Comparison of ENCODE assay signal across 1 cellular context in the genomic region with DNA sequence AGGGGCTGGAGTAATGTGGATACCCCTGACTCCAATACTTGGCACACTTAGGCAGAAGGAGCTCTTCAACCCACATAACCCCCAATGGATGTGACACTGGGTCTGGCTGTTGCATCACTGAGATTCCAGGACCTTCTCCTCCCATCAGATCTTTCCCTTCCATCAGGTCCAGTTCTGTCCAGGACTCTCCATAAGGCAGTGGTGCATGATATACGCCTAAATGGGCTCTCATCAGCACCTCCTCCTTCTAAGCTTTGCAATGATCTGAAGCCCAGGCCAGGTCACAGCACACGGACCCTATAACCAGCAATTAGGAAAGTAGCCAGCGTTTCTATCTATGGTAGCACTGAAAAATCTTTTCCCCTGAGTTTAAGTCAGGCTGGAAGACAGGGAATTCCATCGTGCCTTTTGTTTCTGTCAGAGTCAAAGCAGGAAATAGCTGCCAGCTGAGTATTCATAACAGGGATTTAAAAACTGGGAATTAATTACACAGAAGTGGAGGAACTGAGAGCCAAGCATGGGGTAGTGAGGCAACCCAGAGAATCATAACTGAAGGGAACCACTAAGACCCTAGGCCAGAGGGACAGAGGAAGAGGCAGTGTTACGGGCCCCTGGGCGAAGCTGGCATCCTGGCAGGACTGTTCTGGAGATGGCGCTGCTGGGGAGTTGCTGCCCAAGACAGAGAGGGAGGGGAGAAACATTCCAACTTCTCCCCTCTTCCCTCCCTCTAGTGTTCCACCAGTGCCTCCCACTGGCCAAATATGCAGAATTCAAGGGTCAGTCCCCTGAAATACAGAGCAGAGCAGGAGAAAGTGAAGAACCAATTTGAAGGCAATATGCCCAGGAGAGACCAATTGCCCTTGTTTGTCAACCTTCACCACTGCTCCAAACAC.
TF ChIP-seq lines count a peak whose summit lies in the region.

No MANE protein-coding gene starts in this region.

TF ChIP-seq in Ishikawa, 13 proteins besides CTCF, POLR2A, EP300 and RAD21 (continued from another document):
- TF ChIP-seq, protein P1, sequence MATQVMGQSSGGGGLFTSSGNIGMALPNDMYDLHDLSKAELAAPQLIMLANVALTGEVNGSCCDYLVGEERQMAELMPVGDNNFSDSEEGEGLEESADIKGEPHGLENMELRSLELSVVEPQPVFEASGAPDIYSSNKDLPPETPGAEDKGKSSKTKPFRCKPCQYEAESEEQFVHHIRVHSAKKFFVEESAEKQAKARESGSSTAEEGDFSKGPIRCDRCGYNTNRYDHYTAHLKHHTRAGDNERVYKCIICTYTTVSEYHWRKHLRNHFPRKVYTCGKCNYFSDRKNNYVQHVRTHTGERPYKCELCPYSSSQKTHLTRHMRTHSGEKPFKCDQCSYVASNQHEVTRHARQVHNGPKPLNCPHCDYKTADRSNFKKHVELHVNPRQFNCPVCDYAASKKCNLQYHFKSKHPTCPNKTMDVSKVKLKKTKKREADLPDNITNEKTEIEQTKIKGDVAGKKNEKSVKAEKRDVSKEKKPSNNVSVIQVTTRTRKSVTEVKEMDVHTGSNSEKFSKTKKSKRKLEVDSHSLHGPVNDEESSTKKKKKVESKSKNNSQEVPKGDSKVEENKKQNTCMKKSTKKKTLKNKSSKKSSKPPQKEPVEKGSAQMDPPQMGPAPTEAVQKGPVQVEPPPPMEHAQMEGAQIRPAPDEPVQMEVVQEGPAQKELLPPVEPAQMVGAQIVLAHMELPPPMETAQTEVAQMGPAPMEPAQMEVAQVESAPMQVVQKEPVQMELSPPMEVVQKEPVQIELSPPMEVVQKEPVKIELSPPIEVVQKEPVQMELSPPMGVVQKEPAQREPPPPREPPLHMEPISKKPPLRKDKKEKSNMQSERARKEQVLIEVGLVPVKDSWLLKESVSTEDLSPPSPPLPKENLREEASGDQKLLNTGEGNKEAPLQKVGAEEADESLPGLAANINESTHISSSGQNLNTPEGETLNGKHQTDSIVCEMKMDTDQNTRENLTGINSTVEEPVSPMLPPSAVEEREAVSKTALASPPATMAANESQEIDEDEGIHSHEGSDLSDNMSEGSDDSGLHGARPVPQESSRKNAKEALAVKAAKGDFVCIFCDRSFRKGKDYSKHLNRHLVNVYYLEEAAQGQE (IDR thresholded peaks at IDR 0.05; ENCODE audit: low read depth) = no peak
- TF ChIP-seq TCF12 (IDR thresholded peaks at IDR 0.05; ENCODE audit: low read depth) (no peak), YY1 (IDR thresholded peaks at IDR 0.05; ENCODE audit: low read depth) (no peak), NFIC (IDR thresholded peaks at IDR 0.05) (no peak), TEAD4 (IDR thresholded peaks at IDR 0.05) (no peak), ZBTB7A (IDR thresholded peaks at IDR 0.05; ENCODE audit: low read depth) (no peak)
- TF ChIP-seq, protein P2, sequence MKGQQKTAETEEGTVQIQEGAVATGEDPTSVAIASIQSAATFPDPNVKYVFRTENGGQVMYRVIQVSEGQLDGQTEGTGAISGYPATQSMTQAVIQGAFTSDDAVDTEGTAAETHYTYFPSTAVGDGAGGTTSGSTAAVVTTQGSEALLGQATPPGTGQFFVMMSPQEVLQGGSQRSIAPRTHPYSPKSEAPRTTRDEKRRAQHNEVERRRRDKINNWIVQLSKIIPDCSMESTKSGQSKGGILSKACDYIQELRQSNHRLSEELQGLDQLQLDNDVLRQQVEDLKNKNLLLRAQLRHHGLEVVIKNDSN (IDR thresholded peaks at IDR 0.05) = no peak
TF ChIP-seq in Ishikawa: peak in this region for 0.
